ENCODE assay signal across 17 cellular contexts in the genomic region with DNA sequence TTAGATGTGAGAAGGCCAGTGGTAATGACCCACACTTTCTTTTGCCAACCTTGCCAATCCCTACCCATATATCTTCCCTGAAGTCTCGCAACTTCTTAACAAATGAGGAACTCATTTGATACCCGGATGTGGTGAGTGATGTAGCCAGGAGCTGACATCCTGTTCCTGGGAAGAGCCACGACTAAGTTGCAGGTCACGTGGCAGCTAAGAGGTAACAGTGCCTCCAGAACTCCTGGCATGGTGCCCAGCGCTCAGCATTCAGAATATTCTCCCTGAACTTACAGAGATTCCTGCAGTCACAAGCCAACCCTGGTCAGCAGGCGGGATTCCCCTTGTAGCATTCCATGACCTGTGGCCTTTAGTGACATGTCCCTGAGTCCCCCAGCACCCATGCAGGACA.
DNase-seq lines count a peak whose midpoint lies in the region; ATAC-seq lines count a peak whose summit lies in the region.
"Had no signal": no experiment of that assay in that cellular context is flagged by ENCODE, and none has a peak within 500 bp of the region (broad histone marks: within the 10 kb centered on the region; RNA-seq: fewer than 3 reads in every experiment).

No MANE protein-coding gene starts in this region.

- H3K27ac Mint-ChIP-seq in activated CD8-positive, alpha-beta memory T cell treated with anti-CD3 and anti-CD28 coated beads, Interleukin-2, amount 10 ng/mL, durations not matched to agents 7 days and 5 days: no peak overlapping the region
- H3K27ac Mint-ChIP-seq: activated naive CD8-positive, alpha-beta T cell treated with anti-CD3 and anti-CD28 coated beads, Interleukin-2, amount 50 U/mL, for 24 hours; activated T-helper 17 cell treated with anti-CD3 and anti-CD28 coated beads, Interleukin-2, amount 50 U/mL, for 72 hours; natural killer cell had no signal

- H3K27me3 Mint-ChIP-seq in activated CD8-positive, alpha-beta memory T cell treated with anti-CD3 and anti-CD28 coated beads, Interleukin-2, amount 10 ng/mL, durations not matched to agents 7 days and 5 days: no peaks in the 10 kb centered on the region
- H3K27me3 Mint-ChIP-seq: activated naive CD8-positive, alpha-beta T cell treated with anti-CD3 and anti-CD28 coated beads, Interleukin-2, amount 50 U/mL, for 24 hours; activated T-helper 17 cell treated with anti-CD3 and anti-CD28 coated beads, Interleukin-2, amount 50 U/mL, for 72 hours had no signal

- CTCF ChIA-PET in activated CD8-positive, alpha-beta memory T cell treated with anti-CD3 and anti-CD28 coated beads, Interleukin-2, amount 10 ng/mL, durations not matched to agents 7 days and 5 days (lab: Charles Lee): no interaction called here

- peaks cover 11% of the 10 kb centered on the region for H3K9me3 Mint-ChIP-seq in activated CD8-positive, alpha-beta memory T cell treated with anti-CD3 and anti-CD28 coated beads, Interleukin-2, amount 10 ng/mL, durations not matched to agents 7 days and 5 days (ENCODE audit: low read depth)

- intact Hi-C loops in left ventricle myocardium superior (cut with micrococcal nuclease): no loop called here

- no peak overlapping the region for H3K4me3 Mint-ChIP-seq in activated CD8-positive, alpha-beta memory T cell treated with anti-CD3 and anti-CD28 coated beads, Interleukin-2, amount 10 ng/mL, durations not matched to agents 7 days and 5 days
- H3K4me3 Mint-ChIP-seq: activated naive CD8-positive, alpha-beta T cell treated with anti-CD3 and anti-CD28 coated beads, Interleukin-2, amount 50 U/mL, for 24 hours; activated T-helper 17 cell treated with anti-CD3 and anti-CD28 coated beads, Interleukin-2, amount 50 U/mL, for 72 hours; natural killer cell had no signal

- no peaks in the 10 kb centered on the region for H3K4me1 Mint-ChIP-seq in activated CD8-positive, alpha-beta memory T cell treated with anti-CD3 and anti-CD28 coated beads, Interleukin-2, amount 10 ng/mL, durations not matched to agents 7 days and 5 days
- H3K4me1 Mint-ChIP-seq: activated naive CD8-positive, alpha-beta T cell treated with anti-CD3 and anti-CD28 coated beads, Interleukin-2, amount 50 U/mL, for 24 hours; activated T-helper 17 cell treated with anti-CD3 and anti-CD28 coated beads, Interleukin-2, amount 50 U/mL, for 72 hours; natural killer cell had no signal

- ATAC-seq in left ventricle myocardium superior (peak; percentile 86), HG03045 (IDR thresholded peaks at IDR 0.05; ENCODE audit: unreplicated experiment) (no peak)
- ATAC-seq in activated CD8-positive, alpha-beta memory T cell treated with anti-CD3 and anti-CD28 coated beads, Interleukin-2, amount 10 ng/mL, durations not matched to agents 7 days and 5 days: no peak
- ATAC-seq: activated naive CD8-positive, alpha-beta T cell treated with anti-CD3 and anti-CD28 coated beads, Interleukin-2, amount 50 U/mL, for 24 hours; activated T-helper 17 cell treated with anti-CD3 and anti-CD28 coated beads, Interleukin-2, amount 50 U/mL, for 72 hours; natural killer cell; stimulated activated naive CD8-positive, alpha-beta T cell treated with anti-CD3 and anti-CD28 coated beads, Interleukin-15, Interleukin-2, amounts not matched to agents 100 U/mL and 50 U/mL, for 24 hours had no signal

- peak; percentile 7 for DNase-seq in Daoy (ENCODE audit: low read depth)
- DNase-seq in M059J (ENCODE audit: low read depth): peak; percentile 38
- peak; percentile 16 for DNase-seq in SW480 (ENCODE audit: low spot score)
- DNase-seq in left ventricle myocardium superior: peak; percentile 86
- no peak for DNase-seq in activated CD8-positive, alpha-beta memory T cell treated with anti-CD3 and anti-CD28 coated beads, Interleukin-2, amount 10 ng/mL, durations not matched to agents 7 days and 5 days
- DNase-seq in effector CD4-positive, alpha-beta T cell: no peak
- DNase-seq: activated naive CD8-positive, alpha-beta T cell treated with anti-CD3 and anti-CD28 coated beads, Interleukin-2, amount 50 U/mL, for 24 hours; Calu3; erythroblast; foreskin melanocyte; kidney glomerular epithelial cell; natural killer cell; NCI-H446; stimulated activated naive CD8-positive, alpha-beta T cell treated with anti-CD3 and anti-CD28 coated beads, Interleukin-15, Interleukin-2, amounts not matched to agents 100 U/mL and 50 U/mL, for 24 hours; transverse colon had no signal

- H3K36me3 Mint-ChIP-seq in activated CD8-positive, alpha-beta memory T cell treated with anti-CD3 and anti-CD28 coated beads, Interleukin-2, amount 10 ng/mL, durations not matched to agents 7 days and 5 days: no peaks in the 10 kb centered on the region
- H3K36me3 Mint-ChIP-seq: natural killer cell had no signal

Comparison
In these comparisons a context has a peak if more than half of its experiments do, and no peak if none do; other contexts are left out.
1. DNase-seq: peak in Daoy (single experiment), M059J (single experiment), SW480 (single experiment) and left ventricle myocardium superior (single experiment); none in activated CD8-positive, alpha-beta memory T cell treated with anti-CD3 and anti-CD28 coated beads, Interleukin-2, amount 10 ng/mL, durations not matched to agents 7 days and 5 days (single experiment) and effector CD4-positive, alpha-beta T cell (single experiment).